8 cellular contexts compared by ENCODE assay signal in the genomic region with DNA sequence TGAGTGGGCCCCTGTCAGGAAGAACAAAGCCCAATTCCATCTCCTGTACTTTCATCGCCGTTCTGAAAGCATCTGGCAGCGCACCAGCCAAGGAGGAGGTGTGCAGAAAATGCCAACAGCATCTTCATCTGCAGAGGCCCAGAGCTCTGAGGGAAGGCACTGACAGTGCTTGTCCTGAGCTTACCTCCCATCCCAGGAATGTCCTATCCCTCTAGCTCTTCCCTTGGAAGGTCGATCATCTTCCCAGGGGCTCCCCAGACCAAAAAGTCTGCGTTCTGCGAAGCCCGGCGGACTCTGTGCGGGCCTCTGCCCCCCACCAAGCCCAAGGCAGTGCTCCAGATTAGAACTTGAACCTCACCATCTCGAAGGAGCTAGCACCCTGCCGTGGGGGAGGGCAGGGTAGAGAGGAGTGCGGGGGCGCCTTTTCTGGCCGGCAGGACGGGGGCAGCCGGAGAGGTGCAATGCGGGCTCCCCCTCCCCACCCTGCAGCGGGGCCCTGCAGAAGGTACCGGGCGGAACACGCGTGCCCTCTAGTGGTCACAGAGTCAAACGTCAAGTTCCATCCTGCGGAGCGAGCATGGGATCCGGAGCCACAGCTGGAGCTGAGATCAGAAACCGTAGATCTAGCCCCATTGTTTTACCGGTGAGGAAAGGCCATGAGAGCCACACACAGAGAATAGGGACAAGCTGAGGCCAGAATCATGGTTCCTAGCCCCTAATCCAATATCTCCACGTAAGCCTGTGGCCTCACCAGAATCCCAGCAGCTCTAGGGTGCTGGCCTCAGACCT. TPM values are rescaled to one million over a fixed set of nuclear protein-coding genes. Genes with fewer than 3 reads are reported as not detected.
A peak's percentile ranks its signal among the peaks of the same experiment; 100 is the strongest.
DNase-seq lines count a peak whose midpoint lies in the region; ATAC-seq and TF ChIP-seq lines count a peak whose summit lies in the region.

No MANE protein-coding gene starts in this region.

- no peaks in the 10 kb centered on the region for H3K36me3 Mint-ChIP-seq in activated naive CD8-positive, alpha-beta T cell treated with anti-CD3 and anti-CD28 coated beads for 36 hours

- intact Hi-C loops in posterior cingulate gyrus (cut with DNase I), result loop anchor here (1.0 kb wide), 1 partner anchor 26 kb away; no protein-coding TSS in a partner anchor

- peaks cover 14% of the 10 kb centered on the region for H3K4me1 ChIP-seq in cardiac muscle cell (ENCODE audit: low read depth)
- H3K4me1 ChIP-seq in upper lobe of left lung, result peaks cover 6 to 25% (median 14%) of the 10 kb centered on the region in 4 donors

- no peak for TF ChIP-seq POLR2A in upper lobe of left lung (IDR thresholded peaks at IDR 0.05)

- H3K4me3 ChIP-seq in cardiac muscle cell (no peak overlapping the region), upper lobe of left lung (no peak overlapping the region)

- H3K4me1 Mint-ChIP-seq in activated naive CD8-positive, alpha-beta T cell treated with anti-CD3 and anti-CD28 coated beads for 36 hours, result peaks cover 6% of the 10 kb centered on the region

- 9 to 19% methylated on average over 10 to 29 of the region's 29 CpGs for WGBS in upper lobe of left lung, 2 donors

- peak; percentile 68 to 87 for ATAC-seq in upper lobe of left lung (ENCODE audit: low FRiP score in 2 of 2)
- no peak for ATAC-seq in HG03432 (IDR thresholded peaks at IDR 0.05; ENCODE audit: unreplicated experiment)

- H3K27me3 ChIP-seq in cardiac muscle cell (peaks cover 69% of the 10 kb centered on the region), upper lobe of left lung (peaks cover 0 to 2% (median 0%) of the 10 kb centered on the region in 4 donors)

- DNase-seq in ELF-1 (ENCODE audit: low read depth, low spot score), result peak; percentile 84
- peak; percentile 56 for DNase-seq in SKM-1 (lab: John Stamatoyannopoulos, UW; ENCODE audit: unreplicated experiment)
- DNase-seq in activated naive CD8-positive, alpha-beta T cell treated with anti-CD3 and anti-CD28 coated beads for 36 hours, result peak; percentile 73
- peak; percentile 63 to 85 for DNase-seq in cardiac muscle cell (ENCODE audit: low read depth in 1 of 2, low spot score in 1 of 2)
- peak; percentile 80 to 98 (median 89) for DNase-seq in posterior cingulate gyrus
- peak; percentile 74 to 76 for DNase-seq in upper lobe of left lung

- H3K27me3 Mint-ChIP-seq in activated naive CD8-positive, alpha-beta T cell treated with anti-CD3 and anti-CD28 coated beads for 36 hours, result peaks cover 17% of the 10 kb centered on the region

- H3K27ac ChIP-seq in cardiac muscle cell, result no peak overlapping the region
- H3K27ac ChIP-seq in upper lobe of left lung, result no peak overlapping the region

- no peak overlapping the region for H3K27ac Mint-ChIP-seq in activated naive CD8-positive, alpha-beta T cell treated with anti-CD3 and anti-CD28 coated beads for 36 hours

- H3K36me3 ChIP-seq in cardiac muscle cell (no peaks in the 10 kb centered on the region), upper lobe of left lung (no peaks in the 10 kb centered on the region)

- no peak for TF ChIP-seq EP300 in upper lobe of left lung (IDR thresholded peaks at IDR 0.05)

- H3K4me3 Mint-ChIP-seq in activated naive CD8-positive, alpha-beta T cell treated with anti-CD3 and anti-CD28 coated beads for 36 hours, result no peak overlapping the region

- TF ChIP-seq CTCF in LNCAP (IDR thresholded peaks at IDR 0.05) (peak; percentile 90), cardiac muscle cell (IDR thresholded peaks at IDR 0.05; ENCODE audit: low read depth, low read length) (peak; percentile 86), upper lobe of left lung (IDR thresholded peaks at IDR 0.05) (peak; percentile 83 to 91 (median 88))

- H3K9me3 Mint-ChIP-seq in activated naive CD8-positive, alpha-beta T cell treated with anti-CD3 and anti-CD28 coated beads for 36 hours, result no peaks in the 10 kb centered on the region

- H3K9me3 ChIP-seq in cardiac muscle cell (ENCODE audit: low read depth) (no peaks in the 10 kb centered on the region), upper lobe of left lung (no peaks in the 10 kb centered on the region)

RNA-seq across cellular contexts. Expression of gene SCN2B, which starts 5.0 kb away (rescaled TPM):
- total RNA-seq in activated naive CD8-positive, alpha-beta T cell treated with anti-CD3 and anti-CD28 coated beads for 36 hours, result not detected
- total RNA-seq in cardiac muscle cell (1.5 and 2.5 TPM in 2 replicates), upper lobe of left lung (1 to 10 TPM in 1 of 6 donors, under 1 TPM in 3, not detected in 2; 0.22 to 2.4 (median 0.32) TPM)
- 0.87 and 2.2 TPM in 2 replicates for polyA plus RNA-seq in cardiac muscle cell

RNA-seq across cellular contexts. Expression of gene SCN4B, which starts 18.8 kb away (rescaled TPM):
- under 1 TPM; 0.41 to 0.58 TPM for total RNA-seq in activated naive CD8-positive, alpha-beta T cell treated with anti-CD3 and anti-CD28 coated beads for 36 hours
- total RNA-seq in cardiac muscle cell, result 0.11 and 0.21 TPM in 2 replicates
- polyA plus RNA-seq in cardiac muscle cell, result 0.39 TPM in 1 of 2 replicates, not detected in the other
- 1 to 10 TPM in 5 of 6 donors, under 1 TPM in 1; under 0.01 to 5.5 (median 3.3) TPM for total RNA-seq in upper lobe of left lung

RNA-seq across cellular contexts. Expression of gene JAML, which starts 53.3 kb away (rescaled TPM):
- 100 to 1,000 TPM; 148 to 150 TPM for total RNA-seq in activated naive CD8-positive, alpha-beta T cell treated with anti-CD3 and anti-CD28 coated beads for 36 hours
- total RNA-seq in cardiac muscle cell, result not detected in 2 replicates
- not detected in 2 replicates for polyA plus RNA-seq in cardiac muscle cell
- total RNA-seq in upper lobe of left lung, result 100 to 1,000 TPM in 2 of 6 donors, 10 to 100 TPM in 4; 33.0 to 105 (median 49.5) TPM

Comparison
In these comparisons a context has a peak if more than half of its experiments do, and no peak if none do; other contexts are left out.
1. RNA of gene JAML, which starts 53.3 kb away (total RNA-seq): 148 to 150 TPM in activated naive CD8-positive, alpha-beta T cell treated with anti-CD3 and anti-CD28 coated beads for 36 hours and 33.0 to 105 TPM in upper lobe of left lung; not detected in cardiac muscle cell; every median in the first group is over 10 times any median in the second.
2. Peak in every context shown above with its lines, with median percentiles within 50 percentile points of each other: DNase-seq and CTCF ChIP-seq.